30 cellular contexts compared by ENCODE assay signal in genomic region chr1:218850367-218850766, GRCh38.
A peak's percentile ranks its signal among the peaks of the same experiment; 100 is the strongest.
DNase-seq lines count a peak whose midpoint lies in the region; ATAC-seq and TF ChIP-seq lines count a peak whose summit lies in the region.
"Had no signal": no experiment of that assay in that cellular context is flagged by ENCODE, and none has a peak within 500 bp of the region (broad histone marks: within the 10 kb centered on the region; RNA-seq: fewer than 3 reads in every experiment).

No MANE protein-coding gene starts in this region.

- no peak overlapping the region for H3K4me3 Mint-ChIP-seq in activated naive CD8-positive, alpha-beta T cell treated with anti-CD3 and anti-CD28 coated beads, Interleukin-2, amount 50 U/mL, for 24 hours
- H3K4me3 Mint-ChIP-seq: activated CD4-positive, alpha-beta T cell treated with anti-CD3 and anti-CD28 coated beads, Interleukin-2, amount 10 ng/mL, durations not matched to agents 24 days and 14 days; activated CD8-positive, alpha-beta memory T cell treated with anti-CD3 and anti-CD28 coated beads, Interleukin-2, amount 10 ng/mL, durations not matched to agents 7 days and 5 days; B cell; HFFc6; T-helper 2 cell treated with Interferon-gamma antibody and Interleukin-4, amounts not matched to agents 5 μg/mL and 100 μg/mL, for 36 hours had no signal

- H3K9me3 ChIP-seq in PC-3 (ENCODE audit: low read length): no peaks in the 10 kb centered on the region
- no peaks in the 10 kb centered on the region for H3K9me3 ChIP-seq in neuronal stem cell (replicated peaks in 1 of 2; ENCODE audit: control insufficient read depth in 2 of 2, insufficient read depth in 1 of 2, low read depth in 1 of 2, low read length in 2 of 2)
- H3K9me3 ChIP-seq: adrenal gland, left lung, testis, uterus had no signal

- H2AK5ac ChIP-seq in neuronal stem cell (ENCODE audit: low read depth, low read length): no peak overlapping the region

- H3K36me3 ChIP-seq in PC-3 (ENCODE audit: low read depth, low read length) (no peaks in the 10 kb centered on the region), neuronal stem cell (replicated peaks in 1 of 2; ENCODE audit: control insufficient read depth in 2 of 2, insufficient read depth in 2 of 2, low read length in 2 of 2) (no peaks in the 10 kb centered on the region)
- H3K36me3 ChIP-seq: adrenal gland, brain microvascular endothelial cell, left lung, uterus, WERI-Rb-1 had no signal

- no peak overlapping the region for H4K91ac ChIP-seq in neuronal stem cell (ENCODE audit: low read depth, low read length, poor library complexity)

- H3K36me3 Mint-ChIP-seq in activated naive CD8-positive, alpha-beta T cell treated with anti-CD3 and anti-CD28 coated beads, Interleukin-2, amount 50 U/mL, for 24 hours (ENCODE audit: low read depth): no peaks in the 10 kb centered on the region
- H3K36me3 Mint-ChIP-seq: activated CD8-positive, alpha-beta memory T cell treated with anti-CD3 and anti-CD28 coated beads, Interleukin-2, amount 10 ng/mL, durations not matched to agents 7 days and 5 days had no signal

- POLR2A ChIA-PET in PC-3 (lab: Charles Lee; ENCODE audit: unreplicated experiment): no interaction called here

- DNase-seq in GM04503 (ENCODE audit: low read depth) (peak; percentile 38), PC-3 (peak; percentile 37), fibroblast of peridontal ligament (ENCODE audit: extremely low read depth) (peak; percentile 61), COR-L47 (lab: John Stamatoyannopoulos, UW) (no peak), neuronal stem cell (ENCODE audit: low spot score) (no peak)
- no peak for DNase-seq in activated naive CD8-positive, alpha-beta T cell treated with anti-CD3 and anti-CD28 coated beads, Interleukin-2, amount 50 U/mL, for 24 hours
- DNase-seq: activated CD4-positive, alpha-beta T cell treated with anti-CD3 and anti-CD28 coated beads, Interleukin-2, amount 10 ng/mL, durations not matched to agents 24 days and 14 days; activated CD8-positive, alpha-beta memory T cell treated with anti-CD3 and anti-CD28 coated beads, Interleukin-2, amount 10 ng/mL, durations not matched to agents 7 days and 5 days; activated T-cell treated with anti-CD3 and anti-CD28 coated beads, Interleukin-2, amount 50 U/mL, for 48 hours; adrenal gland; brain microvascular endothelial cell; DMS53; GF-D8; HFFc6; Kasumi-1; left lung; NCI-H1048; NCI-H1694; NCI-H2171; NCI-H524 treated with DMSO at 0.1 percent for 48 hours; nucleus accumbens; Right ventricle myocardium superior; stimulated activated naive CD4-positive, alpha-beta T cell treated with Interleukin-2 at 50 U/mL for 16 hours; testis; uterus; WERI-Rb-1 had no signal

- no peak overlapping the region for H3K14ac ChIP-seq in neuronal stem cell (ENCODE audit: low read length)

- peaks cover 4% of the 10 kb centered on the region for H3K9me3 Mint-ChIP-seq in activated naive CD8-positive, alpha-beta T cell treated with anti-CD3 and anti-CD28 coated beads, Interleukin-2, amount 50 U/mL, for 24 hours
- H3K9me3 Mint-ChIP-seq: activated CD4-positive, alpha-beta T cell treated with anti-CD3 and anti-CD28 coated beads, Interleukin-2, amount 10 ng/mL, durations not matched to agents 24 days and 14 days; T-helper 2 cell treated with Interferon-gamma antibody and Interleukin-4, amounts not matched to agents 5 μg/mL and 100 μg/mL, for 36 hours had no signal

- intact Hi-C loops in PC-3 (cut with micrococcal nuclease): loop anchor here (10.0 kb wide), 1 partner anchor 64 kb away; no protein-coding TSS in a partner anchor

- H3K27me3 Mint-ChIP-seq in activated naive CD8-positive, alpha-beta T cell treated with anti-CD3 and anti-CD28 coated beads, Interleukin-2, amount 50 U/mL, for 24 hours: no peaks in the 10 kb centered on the region
- H3K27me3 Mint-ChIP-seq: activated CD4-positive, alpha-beta T cell treated with anti-CD3 and anti-CD28 coated beads, Interleukin-2, amount 10 ng/mL, durations not matched to agents 24 days and 14 days; activated CD8-positive, alpha-beta memory T cell treated with anti-CD3 and anti-CD28 coated beads, Interleukin-2, amount 10 ng/mL, durations not matched to agents 7 days and 5 days; B cell had no signal

- no peak overlapping the region for H2BK12ac ChIP-seq in neuronal stem cell (ENCODE audit: low read length)

- no peak overlapping the region for H3K4ac ChIP-seq in neuronal stem cell (ENCODE audit: low read length)

- no peak overlapping the region for H3K4me3 ChIP-seq in PC-3 (ENCODE audit: low read length)
- no peak overlapping the region for H3K4me3 ChIP-seq in neuronal stem cell (ENCODE audit: low read length in 2 of 2)
- H3K4me3 ChIP-seq: adrenal gland, left lung, testis, uterus had no signal

- TF ChIP-seq CTCF in PC-3 (conservative IDR thresholded peaks at IDR 0.05; ENCODE audit: low read depth, low read length): no peak

- no peaks in the 10 kb centered on the region for H3F3A ChIP-seq in PC-3 (ENCODE audit: low read length, unreplicated experiment)

- no CpG with 5 or more reads among the region's 2 CpGs for WGBS in neuronal stem cell (ENCODE audit: extremely low coverage in 2 of 2, insufficient read length in 2 of 2, insufficient replicate concordance in 1 of 2), 2 donors

- H3K23ac ChIP-seq in neuronal stem cell (ENCODE audit: low read depth, low read length, poor library complexity): no peak overlapping the region

- no peak overlapping the region for H4K8ac ChIP-seq in neuronal stem cell (ENCODE audit: low read depth, low read length)

- H3K27ac ChIP-seq in PC-3 (ENCODE audit: low read length) (no peak overlapping the region), neuronal stem cell (replicated peaks; ENCODE audit: low read length) (no peak overlapping the region)
- H3K27ac ChIP-seq: adrenal gland, brain microvascular endothelial cell, left lung, testis, uterus, WERI-Rb-1 had no signal

- H2AFZ ChIP-seq in PC-3 (ENCODE audit: low read length) (peak overlapping the region; percentile 5; the same call in 1 of the 2 replicates), neuronal stem cell (ENCODE audit: low read length) (no peak overlapping the region)

- no peaks in the 10 kb centered on the region for H3K9me2 ChIP-seq in PC-3 (replicated peaks; ENCODE audit: low read length)

- no peak overlapping the region for H3K9ac ChIP-seq in PC-3 (ENCODE audit: low read length)
- H3K9ac ChIP-seq in neuronal stem cell (ENCODE audit: low read depth, low read length, poor library complexity): no peak overlapping the region

- no peak overlapping the region for H3K18ac ChIP-seq in neuronal stem cell (ENCODE audit: low read length)

- H3K4me2 ChIP-seq in PC-3 (ENCODE audit: low read length) (no peak overlapping the region), neuronal stem cell (ENCODE audit: insufficient read depth, low read length, poor library complexity, severe bottlenecking) (no peak overlapping the region)

- H2BK5ac ChIP-seq in neuronal stem cell (ENCODE audit: low read length): no peak overlapping the region

- H3K27ac Mint-ChIP-seq in activated naive CD8-positive, alpha-beta T cell treated with anti-CD3 and anti-CD28 coated beads, Interleukin-2, amount 50 U/mL, for 24 hours: no peak overlapping the region
- H3K27ac Mint-ChIP-seq: activated CD4-positive, alpha-beta T cell treated with anti-CD3 and anti-CD28 coated beads, Interleukin-2, amount 10 ng/mL, durations not matched to agents 24 days and 14 days; activated CD8-positive, alpha-beta memory T cell treated with anti-CD3 and anti-CD28 coated beads, Interleukin-2, amount 10 ng/mL, durations not matched to agents 7 days and 5 days; B cell; HFFc6; T-helper 2 cell treated with Interferon-gamma antibody and Interleukin-4, amounts not matched to agents 5 μg/mL and 100 μg/mL, for 36 hours had no signal

- no peak overlapping the region for H2BK15ac ChIP-seq in neuronal stem cell (ENCODE audit: low read length)

- no peak overlapping the region for H2BK120ac ChIP-seq in neuronal stem cell (ENCODE audit: low read depth, low read length)

- H4K20me1 ChIP-seq in PC-3 (ENCODE audit: low read length): no peaks in the 10 kb centered on the region

- H3K27me3 ChIP-seq in PC-3 (ENCODE audit: low read length) (no peaks in the 10 kb centered on the region), neuronal stem cell (ENCODE audit: control insufficient read depth in 3 of 3, insufficient read depth in 3 of 3, low read depth in 1 of 3, low read length in 3 of 3) (no peaks in the 10 kb centered on the region)
- H3K27me3 ChIP-seq: adrenal gland, brain microvascular endothelial cell, left lung, testis, uterus had no signal

- H3K4me1 ChIP-seq in PC-3 (ENCODE audit: insufficient read depth, low read length) (peaks cover 7% of the 10 kb centered on the region), neuronal stem cell (ENCODE audit: control insufficient read depth in 2 of 2, insufficient read depth in 1 of 2, low read depth in 1 of 2, low read length in 2 of 2) (no peaks in the 10 kb centered on the region)
- H3K4me1 ChIP-seq: adrenal gland, left lung, testis, uterus had no signal

- no peaks in the 10 kb centered on the region for H3K79me1 ChIP-seq in neuronal stem cell (ENCODE audit: low read depth, low read length)

- no peaks in the 10 kb centered on the region for H3K79me2 ChIP-seq in PC-3 (ENCODE audit: low read length)

- CTCF ChIA-PET in PC-3 (lab: Charles Lee): no interaction called here

- ATAC-seq in PC-3 (peak; percentile 60), HG03196 (IDR thresholded peaks at IDR 0.05; ENCODE audit: unreplicated experiment) (no peak)
- no peak for ATAC-seq in activated naive CD8-positive, alpha-beta T cell treated with anti-CD3 and anti-CD28 coated beads, Interleukin-2, amount 50 U/mL, for 24 hours
- ATAC-seq: activated CD8-positive, alpha-beta memory T cell treated with anti-CD3 and anti-CD28 coated beads, Interleukin-2, amount 10 ng/mL, durations not matched to agents 7 days and 5 days; HepG2; left lung had no signal

- H3K4me1 Mint-ChIP-seq in activated naive CD8-positive, alpha-beta T cell treated with anti-CD3 and anti-CD28 coated beads, Interleukin-2, amount 50 U/mL, for 24 hours: no peaks in the 10 kb centered on the region
- H3K4me1 Mint-ChIP-seq: activated CD4-positive, alpha-beta T cell treated with anti-CD3 and anti-CD28 coated beads, Interleukin-2, amount 10 ng/mL, durations not matched to agents 24 days and 14 days; activated CD8-positive, alpha-beta memory T cell treated with anti-CD3 and anti-CD28 coated beads, Interleukin-2, amount 10 ng/mL, durations not matched to agents 7 days and 5 days; B cell had no signal

- no TSS peak for BruUV-seq in PC-3 (replicated peaks; lab: Mats Ljungman, UMichigan)

Comparison
In these comparisons a context has a peak if more than half of its experiments do, and no peak if none do; other contexts are left out.
1. DNase-seq: peak in GM04503 (single experiment), PC-3 (single experiment) and fibroblast of peridontal ligament (single experiment); none in COR-L47 (single experiment), activated naive CD8-positive, alpha-beta T cell treated with anti-CD3 and anti-CD28 coated beads, Interleukin-2, amount 50 U/mL, for 24 hours (single experiment) and neuronal stem cell (single experiment).